1 cellular context compared by ENCODE assay signal in genomic region chr16:87383522-87384161, GRCh38.
A peak's percentile ranks its signal among the peaks of the same experiment; 100 is the strongest.
TF ChIP-seq lines count a peak whose summit lies in the region.

TSS of gene FBXO31 (minus strand) at chr16:87383776. CDS start at chr16:87383744, 32 bp downstream.

TF ChIP-seq in K562, 482 proteins besides CTCF, POLR2A, EP300 and RAD21 (continued from another document and continues in another):
- TF ChIP-seq ZNF217 (CRISPR knock-in tag; IDR thresholded peaks at IDR 0.05) (no peak), ZNF707 (CRISPR knock-in tag; conservative IDR thresholded peaks at IDR 0.05) (no peak), NFXL1 (CRISPR knock-in tag; IDR thresholded peaks at IDR 0.05) (no peak), BCL6 (CRISPR knock-in tag; IDR thresholded peaks at IDR 0.05) (no peak), ARID3B (CRISPR knock-in tag; IDR thresholded peaks at IDR 0.05; ENCODE audit: borderline replicate concordance) (no peak), SMC3 (conservative IDR thresholded peaks at IDR 0.05; ENCODE audit: insufficient read depth, low read depth, low read length) (no peak; the same call in 1 of the 2 replicates), MTA1 (IDR thresholded peaks at IDR 0.05; ENCODE audit: borderline replicate concordance) (peak; percentile 78), ZNF740 (CRISPR knock-in tag; IDR thresholded peaks at IDR 0.05) (peak; percentile 80), ZNF740 (tag; IDR thresholded peaks at IDR 0.05) (no peak), SNRNP70 (optimal IDR thresholded peaks at IDR 0.05; ENCODE audit: low read depth, low read length) (no peak), PATZ1 (CRISPR knock-in tag; IDR thresholded peaks at IDR 0.05; ENCODE audit: borderline replicate concordance) (no peak), KDM5B (IDR thresholded peaks at IDR 0.05; ENCODE audit: insufficient replicate concordance, low read depth, low read length) (no peak), CCAR2 (IDR thresholded peaks at IDR 0.05; ENCODE audit: low read depth, low read length) (no peak), KDM2B (CRISPR knock-in tag; IDR thresholded peaks at IDR 0.05) (peak; percentile 50; the same call in 1 of the 2 replicates), NFE2 (IDR thresholded peaks at IDR 0.05; ENCODE audit: low read depth) (0 out of 2 replicates have a peak, but pooled peaks have one; percentile 2), SIRT6 (IDR thresholded peaks at IDR 0.05; ENCODE audit: low read depth, low read length) (no peak), CXXC5 (CRISPR knock-in tag; IDR thresholded peaks at IDR 0.05) (peak; percentile 92), PTBP1 (IDR thresholded peaks at IDR 0.05; ENCODE audit: low read depth, low read length) (0 out of 2 replicates have a peak, but pooled peaks have one; percentile 13), SMARCA5 (IDR thresholded peaks at IDR 0.05) (peak; percentile 17; the same call in 1 of the 2 replicates), MYC (IDR thresholded peaks at IDR 0.05; ENCODE audit: low read depth, low read length) (peak; percentile 68), MYC (CRISPR knock-in tag; IDR thresholded peaks at IDR 0.05; ENCODE audit: borderline replicate concordance, low read depth) (no peak), KLF6 (CRISPR knock-in tag; IDR thresholded peaks at IDR 0.05; ENCODE audit: borderline replicate concordance) (no peak), IRF1 (CRISPR knock-in tag; IDR thresholded peaks at IDR 0.05; ENCODE audit: borderline replicate concordance) (no peak), ETV6 (IDR thresholded peaks at IDR 0.05; ENCODE audit: borderline replicate concordance in 1 of 2, low read depth in 2 of 2, low read length in 1 of 2) (0 out of 4 replicates have a peak, but pooled peaks of 1 of the 2 experiments have one; percentile 16), ETV6 (CRISPR knock-in tag; IDR thresholded peaks at IDR 0.05; ENCODE audit: borderline replicate concordance) (no peak; the same call in 1 of the 2 replicates), HDAC8 (tag; IDR thresholded peaks at IDR 0.05) (no peak; the same call in 1 of the 2 replicates), ARID4B (CRISPR knock-in tag; IDR thresholded peaks at IDR 0.05) (peak; percentile 70), TRIM24 (IDR thresholded peaks at IDR 0.05) (0 out of 4 replicates have a peak, but pooled peaks of 1 of the 2 experiments have one; percentile 32), MAFK (IDR thresholded peaks at IDR 0.05; ENCODE audit: low read length) (no peak), ATF2 (CRISPR knock-in tag; IDR thresholded peaks at IDR 0.05) (no peak), UBTF (IDR thresholded peaks at IDR 0.05; ENCODE audit: borderline replicate concordance in 1 of 2, low read depth in 2 of 2, low read length in 2 of 2) (peak in 1 of 2 experiments; percentile 40; a peak in 1 of 4 replicates), NR0B1 (IDR thresholded peaks at IDR 0.05; ENCODE audit: partially characterized antibody) (no peak), ZNF124 (CRISPR knock-in tag; IDR thresholded peaks at IDR 0.05) (no peak), NCOA6 (IDR thresholded peaks at IDR 0.05) (no peak), ZBTB12 (CRISPR knock-in tag; IDR thresholded peaks at IDR 0.05) (no peak; the same call in 1 of the 2 replicates), NR4A1 (CRISPR knock-in tag; IDR thresholded peaks at IDR 0.05) (no peak), NR4A1 (tag; IDR thresholded peaks at IDR 0.05) (no peak), MTA2 (IDR thresholded peaks at IDR 0.05; ENCODE audit: low read depth) (no peak), SLC30A9 (CRISPR knock-in tag; IDR thresholded peaks at IDR 0.05) (no peak), ZNF316 (IDR thresholded peaks at IDR 0.05) (no peak), KLF1 (tag; IDR thresholded peaks at IDR 0.05) (peak; percentile 90; the same call in 1 of the 2 replicates), ZBTB9 (CRISPR knock-in tag; IDR thresholded peaks at IDR 0.05) (no peak), MNT (conservative IDR thresholded peaks at IDR 0.05) (peak; percentile 44 to 63; a peak in 2 of 4 replicates)
